ENCODE assay signal across 23 cellular contexts in genomic region chr18:61464551-61465102, GRCh38.
DNase-seq lines count a peak whose midpoint lies in the region; ATAC-seq and TF ChIP-seq lines count a peak whose summit lies in the region.
"Had no signal": no experiment of that assay in that cellular context is flagged by ENCODE, and none has a peak within 500 bp of the region (broad histone marks: within the 10 kb centered on the region; RNA-seq: fewer than 3 reads in every experiment).

No MANE protein-coding gene starts in this region.

- no peaks in the 10 kb centered on the region for H3K36me3 Mint-ChIP-seq in activated CD4-positive, alpha-beta memory T cell treated with anti-CD3 and anti-CD28 coated beads, Interleukin-2, amount 10 ng/mL, durations not matched to agents 7 days and 5 days (ENCODE audit: low read depth)

- DNase-seq in ACHN (peak; percentile 44), astrocyte of the spinal cord (ENCODE audit: low read depth, low spot score) (peak; percentile 73), left lung (no peak), NCI-H1092 treated with DMSO at 0.1 percent for 48 hours (lab: John Stamatoyannopoulos, UW) (no peak), PC-3 (no peak), amygdala (lab: John Stamatoyannopoulos, UW) (no peak)
- no peak for DNase-seq in activated CD4-positive, alpha-beta memory T cell treated with anti-CD3 and anti-CD28 coated beads, Interleukin-2, amount 10 ng/mL, durations not matched to agents 7 days and 5 days
- DNase-seq: activated CD4-positive, alpha-beta T cell treated with anti-CD3 and anti-CD28 coated beads for 36 hours; activated naive CD4-positive, alpha-beta T cell; activated T-cell treated with anti-CD3 and anti-CD28 coated beads, Interleukin-2, amount 50 U/mL, for 48 hours; COR-L47; effector memory CD8-positive, alpha-beta T cell; IMR-90; islet precursor cell; NCI-H1105 had no signal

- no peaks in the 10 kb centered on the region for H3K9me3 Mint-ChIP-seq in activated CD4-positive, alpha-beta memory T cell treated with anti-CD3 and anti-CD28 coated beads, Interleukin-2, amount 10 ng/mL, durations not matched to agents 7 days and 5 days

- H3K9ac ChIP-seq in PC-3 (ENCODE audit: low read length): no peak overlapping the region

- H3K4me1 Mint-ChIP-seq in activated CD4-positive, alpha-beta memory T cell treated with anti-CD3 and anti-CD28 coated beads, Interleukin-2, amount 10 ng/mL, durations not matched to agents 7 days and 5 days: no peaks in the 10 kb centered on the region
- H3K4me1 Mint-ChIP-seq: activated CD4-positive, alpha-beta T cell treated with anti-CD3 and anti-CD28 coated beads for 36 hours had no signal

- no peak overlapping the region for H3K4me2 ChIP-seq in PC-3 (ENCODE audit: low read length)
- H3K4me2 ChIP-seq: A549 had no signal

- intact Hi-C loops in left lung (cut with DNase I): no loop called here
- intact Hi-C loops in PC-3 (cut with micrococcal nuclease): no loop called here

- no peaks in the 10 kb centered on the region for H3K27me3 Mint-ChIP-seq in activated CD4-positive, alpha-beta memory T cell treated with anti-CD3 and anti-CD28 coated beads, Interleukin-2, amount 10 ng/mL, durations not matched to agents 7 days and 5 days
- H3K27me3 Mint-ChIP-seq: effector memory CD8-positive, alpha-beta T cell had no signal

- TF ChIP-seq CTCF in astrocyte of the spinal cord (IDR thresholded peaks at IDR 0.05; ENCODE audit: low read depth, low read length) (no peak), left lung (IDR thresholded peaks at IDR 0.05) (no peak), PC-3 (conservative IDR thresholded peaks at IDR 0.05; ENCODE audit: low read depth, low read length) (no peak)

- no peak overlapping the region for H3K4me3 Mint-ChIP-seq in activated CD4-positive, alpha-beta memory T cell treated with anti-CD3 and anti-CD28 coated beads, Interleukin-2, amount 10 ng/mL, durations not matched to agents 7 days and 5 days
- H3K4me3 Mint-ChIP-seq: activated CD4-positive, alpha-beta T cell treated with anti-CD3 and anti-CD28 coated beads for 36 hours; effector memory CD8-positive, alpha-beta T cell had no signal

- H3K9me3 ChIP-seq in left lung (no peaks in the 10 kb centered on the region), PC-3 (ENCODE audit: low read length) (no peaks in the 10 kb centered on the region)
- H3K9me3 ChIP-seq: A549, esophagus muscularis mucosa, neutrophil, SJSA1 had no signal

- H3K36me3 ChIP-seq in left lung (no peaks in the 10 kb centered on the region), PC-3 (ENCODE audit: low read depth, low read length) (no peaks in the 10 kb centered on the region)
- H3K36me3 ChIP-seq: cardiac muscle cell, esophagus muscularis mucosa, neutrophil, SJSA1 had no signal

- no peaks in the 10 kb centered on the region for H4K20me1 ChIP-seq in PC-3 (ENCODE audit: low read length)

- POLR2A ChIA-PET in activated CD4-positive, alpha-beta memory T cell treated with anti-CD3 and anti-CD28 coated beads, Interleukin-2, amount 10 ng/mL, durations not matched to agents 7 days and 5 days (lab: Charles Lee): no interaction called here
- POLR2A ChIA-PET in PC-3 (lab: Charles Lee; ENCODE audit: unreplicated experiment): no interaction called here

- CTCF ChIA-PET in activated CD4-positive, alpha-beta memory T cell treated with anti-CD3 and anti-CD28 coated beads, Interleukin-2, amount 10 ng/mL, durations not matched to agents 7 days and 5 days (lab: Charles Lee): no interaction called here
- CTCF ChIA-PET in PC-3 (lab: Charles Lee): no interaction called here

- ATAC-seq in HG03175 (IDR thresholded peaks at IDR 0.05; ENCODE audit: unreplicated experiment): peak; percentile 48
- peak; percentile 51 for ATAC-seq in left lung
- ATAC-seq in PC-3: no peak
- ATAC-seq: A549; activated CD4-positive, alpha-beta T cell treated with anti-CD3 and anti-CD28 coated beads for 36 hours; effector memory CD8-positive, alpha-beta T cell had no signal

- no peak overlapping the region for H3K4me3 ChIP-seq in astrocyte of the spinal cord (ENCODE audit: low read depth, low read length)
- H3K4me3 ChIP-seq in left lung: no peak overlapping the region
- no peak overlapping the region for H3K4me3 ChIP-seq in PC-3 (ENCODE audit: low read length)
- H3K4me3 ChIP-seq: A549, cardiac muscle cell, coronary artery, esophagus muscularis mucosa, SJSA1, skin epidermis had no signal

- H3K4me1 ChIP-seq in left lung: no peaks in the 10 kb centered on the region
- no peaks in the 10 kb centered on the region for H3K4me1 ChIP-seq in PC-3 (ENCODE audit: insufficient read depth, low read length)
- H3K4me1 ChIP-seq: A549, esophagus muscularis mucosa, SJSA1 had no signal

- no peaks in the 10 kb centered on the region for H3K79me2 ChIP-seq in PC-3 (ENCODE audit: low read length)

- no peaks in the 10 kb centered on the region for H3F3A ChIP-seq in PC-3 (ENCODE audit: low read length, unreplicated experiment)

- no peak overlapping the region for H2AFZ ChIP-seq in PC-3 (ENCODE audit: low read length)

- BruUV-seq in PC-3 (replicated peaks; lab: Mats Ljungman, UMichigan): no TSS peak

- in situ Hi-C loops in ACHN (cut with HindIII; ENCODE audit: low pct_ligation_motif_present, low pct_unique_long_range_greater_than_20kb, low sequenced_read_pairs): no loop called here
- in situ Hi-C loops in astrocyte of the spinal cord (cut with HindIII; ENCODE audit: low sequenced_read_pairs): no loop called here

- no peaks in the 10 kb centered on the region for H3K27me3 ChIP-seq in left lung
- H3K27me3 ChIP-seq in PC-3 (ENCODE audit: low read length): peaks cover 13% of the 10 kb centered on the region
- H3K27me3 ChIP-seq: cardiac muscle cell, esophagus muscularis mucosa, neutrophil had no signal

- no peaks in the 10 kb centered on the region for H3K9me2 ChIP-seq in PC-3 (replicated peaks; ENCODE audit: low read length)

- no peak overlapping the region for H3K27ac Mint-ChIP-seq in activated CD4-positive, alpha-beta memory T cell treated with anti-CD3 and anti-CD28 coated beads, Interleukin-2, amount 10 ng/mL, durations not matched to agents 7 days and 5 days
- H3K27ac Mint-ChIP-seq: activated CD4-positive, alpha-beta T cell treated with anti-CD3 and anti-CD28 coated beads for 36 hours; effector memory CD8-positive, alpha-beta T cell had no signal

- H3K27ac ChIP-seq in left lung: no peak overlapping the region
- H3K27ac ChIP-seq in PC-3 (ENCODE audit: low read length): no peak overlapping the region
- H3K27ac ChIP-seq: A549, cardiac muscle cell, coronary artery, esophagus muscularis mucosa, neutrophil, SJSA1 had no signal

Comparison
In these comparisons a context has a peak if more than half of its experiments do, and no peak if none do; other contexts are left out.
1. DNase-seq: peak in ACHN (single experiment) and astrocyte of the spinal cord (single experiment); none in left lung (0 of 2), NCI-H1092 treated with DMSO at 0.1 percent for 48 hours (single experiment), activated CD4-positive, alpha-beta memory T cell treated with anti-CD3 and anti-CD28 coated beads, Interleukin-2, amount 10 ng/mL, durations not matched to agents 7 days and 5 days (single experiment), PC-3 (single experiment) and amygdala (0 of 56).